ENCODE assay signal across 2 cellular contexts in genomic region chr3:33181641-33182040, GRCh38.
TF ChIP-seq lines count a peak whose summit lies in the region.
"Not testable (repeated sequence)": the region's sequence is repeated elsewhere in the genome, so short reads cannot be mapped to it uniquely, and the experiment has no call there.

No MANE protein-coding gene starts in this region.

TF ChIP-seq in K562, 482 proteins besides CTCF, POLR2A, EP300 and RAD21:
- peak; percentile 65 for TF ChIP-seq PRDM10 (IDR thresholded peaks at IDR 0.05; ENCODE audit: partially characterized antibody)

TF ChIP-seq in HepG2, 621 proteins besides CTCF, POLR2A, EP300 and RAD21:
- TF ChIP-seq TBX2 (CRISPR knock-in tag; IDR thresholded peaks at IDR 0.05; ENCODE audit: borderline replicate concordance) (0 out of 2 replicates have a peak, but pooled peaks have one; percentile 3), FOXA3 (CRISPR knock-in tag; IDR thresholded peaks at IDR 0.05) (0 out of 2 replicates have a peak, but pooled peaks have one; percentile 0), ZNF224 (CRISPR knock-in tag; IDR thresholded peaks at IDR 0.05) (0 out of 2 replicates have a peak, but pooled peaks have one; percentile 0), USF2 (CRISPR knock-in tag; IDR thresholded peaks at IDR 0.05; ENCODE audit: borderline replicate concordance) (0 out of 2 replicates have a peak, but pooled peaks have one; percentile 3), PRDM10 (CRISPR knock-in tag; IDR thresholded peaks at IDR 0.05; ENCODE audit: low read depth) (peak; percentile 90)
- TF ChIP-seq USF2 (IDR thresholded peaks at IDR 0.05; ENCODE audit: low read depth, low read length) = not testable (repeated sequence)
